1 cellular context compared by ENCODE assay signal in genomic region chr10:60570941-60571340, GRCh38.
TF ChIP-seq lines count a peak whose summit lies in the region.

No MANE protein-coding gene starts in this region.

TF ChIP-seq in neural cell, 6 proteins besides CTCF, POLR2A, EP300 and RAD21 (continued from another document):
- no peak for TF ChIP-seq REST (IDR thresholded peaks at IDR 0.05; ENCODE audit: borderline replicate concordance)
TF ChIP-seq in neural cell: peak in this region for 1.
